Comparison of ENCODE assay signal across 19 cellular contexts in the genomic region with DNA sequence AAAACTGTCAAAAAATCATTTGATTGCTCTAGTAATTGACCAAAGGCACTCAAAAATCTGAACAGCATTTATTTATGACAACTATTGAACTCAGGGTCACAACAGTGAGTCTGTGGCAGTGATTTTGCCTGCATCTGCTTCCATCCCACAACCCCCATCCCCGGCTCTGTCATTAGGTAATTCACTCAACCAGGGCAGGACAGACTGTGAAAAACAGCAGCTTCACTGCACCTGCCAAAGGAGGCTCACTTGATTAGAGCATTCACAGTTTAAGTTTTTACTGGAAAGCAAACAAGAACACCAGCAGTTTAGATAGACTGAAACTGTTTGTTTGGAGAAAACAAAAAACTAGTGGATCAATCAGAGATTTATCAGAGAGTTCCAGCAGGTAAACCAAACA. TPM values are rescaled to one million over a fixed set of nuclear protein-coding genes. Genes with fewer than 3 reads are reported as not detected.
"Had no signal": no experiment of that assay in that cellular context is flagged by ENCODE, and none has a peak within 500 bp of the region (broad histone marks: within the 10 kb centered on the region; RNA-seq: fewer than 3 reads in every experiment).

No MANE protein-coding gene starts in this region.

- H3K4me3 Mint-ChIP-seq: activated CD4-positive, alpha-beta memory T cell treated with anti-CD3 and anti-CD28 coated beads for 36 hours; activated CD4-positive, alpha-beta T cell treated with anti-CD3 and anti-CD28 coated beads for 36 hours; activated T-helper 1 cell treated with anti-CD3 and anti-CD28 coated beads, Interleukin-12 subunit alpha, Interleukin-12 subunit beta, Interleukin-2, Interleukin-4 antibody, amounts not matched to agents 30 ng/mL and 10 ng/mL and 1 ng/mL, durations not matched to agents 14 hours and 24 hours and 36 hours; effector memory CD8-positive, alpha-beta T cell; immature natural killer cell; naive thymus-derived CD4-positive, alpha-beta T cell; neural progenitor cell; stimulated activated effector memory CD8-positive, alpha-beta T cell treated with anti-CD3 and anti-CD28 coated beads, Interleukin-12 subunit alpha, Interleukin-12 subunit beta, amount 100 ng/mL, for 72 hours; WTC11 had no signal

- H3K4me1 ChIP-seq: esophagus squamous epithelium, sigmoid colon, stomach, upper lobe of left lung had no signal

- H3K36me3 Mint-ChIP-seq: activated CD4-positive, alpha-beta memory T cell treated with anti-CD3 and anti-CD28 coated beads for 36 hours; immature natural killer cell; stimulated activated effector memory CD8-positive, alpha-beta T cell treated with anti-CD3 and anti-CD28 coated beads, Interleukin-12 subunit alpha, Interleukin-12 subunit beta, amount 100 ng/mL, for 72 hours; WTC11 had no signal

- H3K4me2 ChIP-seq: neural progenitor cell had no signal

- H3K9me3 ChIP-seq: esophagus squamous epithelium, sigmoid colon, stomach, upper lobe of left lung had no signal

- H3K36me3 ChIP-seq: esophagus squamous epithelium, neural progenitor cell, sigmoid colon, stomach, upper lobe of left lung had no signal

- H3K27ac ChIP-seq: esophagus squamous epithelium, neural progenitor cell, sigmoid colon, stomach, upper lobe of left lung had no signal

- H3K9me3 Mint-ChIP-seq: activated CD4-positive, alpha-beta memory T cell treated with anti-CD3 and anti-CD28 coated beads for 36 hours; activated naive CD4-positive, alpha-beta T cell treated with anti-CD3 and anti-CD28 coated beads, Interleukin-2, amount 50 U/mL, for 72 hours; activated T-helper 1 cell treated with anti-CD3 and anti-CD28 coated beads, Interleukin-12 subunit alpha, Interleukin-12 subunit beta, Interleukin-2, Interleukin-4 antibody, amounts not matched to agents 30 ng/mL and 10 ng/mL and 1 ng/mL, durations not matched to agents 14 hours and 24 hours and 36 hours; stimulated activated effector memory CD8-positive, alpha-beta T cell treated with anti-CD3 and anti-CD28 coated beads, Interleukin-12 subunit alpha, Interleukin-12 subunit beta, amount 100 ng/mL, for 72 hours had no signal

- H3K4me3 ChIP-seq: esophagus squamous epithelium, neural progenitor cell, sigmoid colon, stomach, upper lobe of left lung had no signal

- H3K4me1 Mint-ChIP-seq: immature natural killer cell; stimulated activated effector memory CD8-positive, alpha-beta T cell treated with anti-CD3 and anti-CD28 coated beads, Interleukin-12 subunit alpha, Interleukin-12 subunit beta, amount 100 ng/mL, for 72 hours; WTC11 had no signal

- ATAC-seq: effector memory CD8-positive, alpha-beta T cell; naive thymus-derived CD4-positive, alpha-beta T cell; stimulated activated effector memory CD8-positive, alpha-beta T cell treated with anti-CD3 and anti-CD28 coated beads, Interleukin-12 subunit alpha, Interleukin-12 subunit beta, amount 100 ng/mL, for 72 hours; WTC11 had no signal

- H3K27me3 ChIP-seq: esophagus squamous epithelium, neural progenitor cell, sigmoid colon, stomach, upper lobe of left lung had no signal

- DNase-seq: activated CD4-positive, alpha-beta memory T cell treated with anti-CD3 and anti-CD28 coated beads for 36 hours; activated CD4-positive, alpha-beta T cell treated with anti-CD3 and anti-CD28 coated beads for 36 hours; activated gamma-delta T cell treated with Interleukin-2 at 50 U/mL for 16 hours; activated T-cell treated with anti-CD3 and anti-CD28 coated beads for 4 hours; amniotic stem cell; caudate nucleus; effector memory CD8-positive, alpha-beta T cell; esophagus squamous epithelium; immature natural killer cell; naive thymus-derived CD4-positive, alpha-beta T cell; sigmoid colon; stimulated activated CD4-positive, alpha-beta T cell treated with anti-CD3 and anti-CD28 coated beads, Interleukin-4, amount 100 ng/mL, for 24 hours; stomach; upper lobe of left lung had no signal

- H2AFZ ChIP-seq: neural progenitor cell had no signal

- H3K9ac ChIP-seq: neural progenitor cell had no signal

- H3K27ac Mint-ChIP-seq: activated CD4-positive, alpha-beta memory T cell treated with anti-CD3 and anti-CD28 coated beads for 36 hours; activated CD4-positive, alpha-beta T cell treated with anti-CD3 and anti-CD28 coated beads for 36 hours; activated naive CD4-positive, alpha-beta T cell treated with anti-CD3 and anti-CD28 coated beads, Interleukin-2, amount 50 U/mL, for 72 hours; effector memory CD8-positive, alpha-beta T cell; immature natural killer cell; naive thymus-derived CD4-positive, alpha-beta T cell; neural progenitor cell; stimulated activated effector memory CD8-positive, alpha-beta T cell treated with anti-CD3 and anti-CD28 coated beads, Interleukin-12 subunit alpha, Interleukin-12 subunit beta, amount 100 ng/mL, for 72 hours; WTC11 had no signal

RNA-seq across cellular contexts. Expression of a gene that starts 22.2 kb away (rescaled TPM):
- polyA plus RNA-seq: immature natural killer cell had no signal
